ENCODE assay signal across 10 cellular contexts in the genomic region with DNA sequence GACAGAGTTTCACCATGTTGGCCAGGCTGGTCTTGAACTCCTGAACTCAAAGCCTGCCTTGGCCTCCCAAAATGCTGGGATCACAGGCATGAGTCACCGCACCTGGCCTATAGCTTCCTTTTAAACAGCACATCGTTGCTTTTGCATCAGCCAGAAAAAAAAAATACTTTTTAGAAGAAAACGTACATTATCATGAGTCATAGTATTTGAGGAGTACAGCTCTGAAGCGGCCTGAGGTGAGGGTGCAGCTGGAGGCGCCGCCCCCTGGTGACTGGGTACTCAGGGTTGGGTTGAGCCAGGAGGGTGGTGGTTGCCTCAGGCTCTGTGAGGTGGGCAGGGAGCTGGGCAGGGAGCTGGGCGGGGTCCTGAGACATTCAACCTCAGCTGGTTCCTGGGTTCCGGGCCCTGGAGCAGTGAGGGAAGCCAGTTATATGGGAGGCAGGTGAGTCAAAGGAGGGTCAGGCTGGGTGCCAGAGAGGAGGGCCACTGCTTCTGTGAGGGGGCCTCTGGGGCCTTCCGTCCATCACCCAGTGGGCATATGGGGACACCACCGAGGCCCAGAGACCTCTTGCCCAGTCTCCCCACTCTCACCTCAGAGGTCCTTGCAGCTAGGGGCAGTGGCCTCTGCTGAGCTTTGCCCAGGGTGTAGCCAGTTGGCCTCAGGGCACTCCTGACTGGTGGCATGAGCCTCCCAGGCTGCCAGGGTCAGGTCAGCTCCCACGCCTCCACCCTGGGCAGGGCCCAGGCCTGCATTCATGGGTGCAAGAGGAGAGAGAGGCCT. TPM values are rescaled to one million over a fixed set of nuclear protein-coding genes. Genes with fewer than 3 reads are reported as not detected.
DNase-seq lines count a peak whose midpoint lies in the region; ATAC-seq and TF ChIP-seq lines count a peak whose summit lies in the region.
"Had no signal": no experiment of that assay in that cellular context is flagged by ENCODE, and none has a peak within 500 bp of the region (broad histone marks: within the 10 kb centered on the region; RNA-seq: fewer than 3 reads in every experiment).

No MANE protein-coding gene starts in this region.

- H3K27ac Mint-ChIP-seq in activated CD8-positive, alpha-beta memory T cell treated with anti-CD3 and anti-CD28 coated beads, Interleukin-2, amount 10 ng/mL, durations not matched to agents 7 days and 5 days, result no peak overlapping the region
- peak overlapping the region; percentile 49 for H3K27ac Mint-ChIP-seq in glutamatergic neuron (ENCODE audit: unreplicated experiment)
- H3K27ac Mint-ChIP-seq: stimulated activated memory B cell treated with anti-CD40 and anti-IgM and Interleukin-4, amounts not matched to agents 10 μg/mL and 1 μg/mL and 100 μg/mL, for 72 hours had no signal

- H3K4me3 ChIP-seq in SK-N-MC (no peak overlapping the region), stomach (no peak overlapping the region)

- WGBS in stomach, 5 donors, result 44 to 72% (median 50%) methylated on average over 8 to 11 of the region's 11 CpGs

- CTCF ChIA-PET in activated CD8-positive, alpha-beta memory T cell treated with anti-CD3 and anti-CD28 coated beads, Interleukin-2, amount 10 ng/mL, durations not matched to agents 7 days and 5 days (lab: Charles Lee), result interaction anchor here (1.4 kb wide), 1 partner anchor 19 kb away, joined by 10 read pairs; no protein-coding TSS in a partner anchor

- no peak overlapping the region for H3K4me3 Mint-ChIP-seq in activated CD8-positive, alpha-beta memory T cell treated with anti-CD3 and anti-CD28 coated beads, Interleukin-2, amount 10 ng/mL, durations not matched to agents 7 days and 5 days
- H3K4me3 Mint-ChIP-seq in glutamatergic neuron (ENCODE audit: unreplicated experiment), result no peak overlapping the region
- H3K4me3 Mint-ChIP-seq: stimulated activated memory B cell treated with anti-CD40 and anti-IgM and Interleukin-4, amounts not matched to agents 10 μg/mL and 1 μg/mL and 100 μg/mL, for 72 hours had no signal

- no peaks in the 10 kb centered on the region for H3K36me3 Mint-ChIP-seq in activated CD8-positive, alpha-beta memory T cell treated with anti-CD3 and anti-CD28 coated beads, Interleukin-2, amount 10 ng/mL, durations not matched to agents 7 days and 5 days
- no peaks in the 10 kb centered on the region for H3K36me3 Mint-ChIP-seq in glutamatergic neuron (ENCODE audit: unreplicated experiment)
- H3K36me3 Mint-ChIP-seq: stimulated activated memory B cell treated with anti-CD40 and anti-IgM and Interleukin-4, amounts not matched to agents 10 μg/mL and 1 μg/mL and 100 μg/mL, for 72 hours had no signal

- intact Hi-C loops in stomach (cut with DNase I; ENCODE audit: low total_unique reads), result no loop called here

- no peak for TF ChIP-seq EP300 in stomach (IDR thresholded peaks at IDR 0.05)

- peaks cover under 1% of the 10 kb centered on the region for H3K4me1 Mint-ChIP-seq in activated CD8-positive, alpha-beta memory T cell treated with anti-CD3 and anti-CD28 coated beads, Interleukin-2, amount 10 ng/mL, durations not matched to agents 7 days and 5 days
- H3K4me1 Mint-ChIP-seq in glutamatergic neuron (ENCODE audit: low read depth, unreplicated experiment), result peaks cover 36% of the 10 kb centered on the region

- no peaks in the 10 kb centered on the region for H3K9me3 Mint-ChIP-seq in activated CD8-positive, alpha-beta memory T cell treated with anti-CD3 and anti-CD28 coated beads, Interleukin-2, amount 10 ng/mL, durations not matched to agents 7 days and 5 days (ENCODE audit: low read depth)
- H3K9me3 Mint-ChIP-seq in glutamatergic neuron (ENCODE audit: unreplicated experiment), result peaks cover 25% of the 10 kb centered on the region
- H3K9me3 Mint-ChIP-seq: stimulated activated memory B cell treated with anti-CD40 and anti-IgM and Interleukin-4, amounts not matched to agents 10 μg/mL and 1 μg/mL and 100 μg/mL, for 72 hours had no signal

- no peak for TF ChIP-seq POLR2A in stomach (IDR thresholded peaks at IDR 0.05)

- H3K27me3 Mint-ChIP-seq in activated CD8-positive, alpha-beta memory T cell treated with anti-CD3 and anti-CD28 coated beads, Interleukin-2, amount 10 ng/mL, durations not matched to agents 7 days and 5 days, result peaks cover 43% of the 10 kb centered on the region
- peaks cover 20% of the 10 kb centered on the region for H3K27me3 Mint-ChIP-seq in glutamatergic neuron (ENCODE audit: unreplicated experiment)

- no peaks in the 10 kb centered on the region for H3K27me3 ChIP-seq in stomach

- TF ChIP-seq CTCF in glutamatergic neuron (IDR thresholded peaks at IDR 0.05; ENCODE audit: partially characterized antibody, unreplicated experiment) (peak; percentile 1), stomach (IDR thresholded peaks at IDR 0.05) (no peak)

- H3K36me3 ChIP-seq in SK-N-MC (ENCODE audit: insufficient read depth, low read length) (no peaks in the 10 kb centered on the region), stomach (no peaks in the 10 kb centered on the region)

- no peak for DNase-seq in activated CD8-positive, alpha-beta memory T cell treated with anti-CD3 and anti-CD28 coated beads, Interleukin-2, amount 10 ng/mL, durations not matched to agents 7 days and 5 days
- DNase-seq in activated CD8-positive, alpha-beta memory T cell treated with anti-CD3 and anti-CD28 coated beads for 24 hours, result no peak
- DNase-seq in SK-N-MC (ENCODE audit: low read depth, low spot score) (no peak), glutamatergic neuron (no peak), stomach (peak; percentile 81), cerebellar cortex (ENCODE audit: low spot score) (no peak)

- 0 out of 2 replicates have a peak overlapping the region, but pooled peaks have one; percentile 13 for H3K27ac ChIP-seq in SK-N-MC
- H3K27ac ChIP-seq in stomach, result peak overlapping the region; percentile 81 to 85 (median 83)

- H3K4me1 ChIP-seq in stomach, result peaks cover 0 to 36% (median 22%) of the 10 kb centered on the region in 4 donors

- peak; percentile 39 for ATAC-seq in activated CD8-positive, alpha-beta memory T cell treated with anti-CD3 and anti-CD28 coated beads, Interleukin-2, amount 10 ng/mL, durations not matched to agents 7 days and 5 days
- ATAC-seq in HG02884 (IDR thresholded peaks at IDR 0.05; ENCODE audit: unreplicated experiment), result no peak
- no peak for ATAC-seq in GM18520 (IDR thresholded peaks at IDR 0.05; ENCODE audit: unreplicated experiment)
- ATAC-seq: stimulated activated memory B cell treated with anti-CD40 and anti-IgM and Interleukin-4, amounts not matched to agents 10 μg/mL and 1 μg/mL and 100 μg/mL, for 72 hours had no signal

- H3K9ac ChIP-seq in SK-N-MC (ENCODE audit: insufficient read length), result no peak overlapping the region

- no peaks in the 10 kb centered on the region for H3K9me3 ChIP-seq in SK-N-MC (ENCODE audit: low read depth, low read length)
- no peaks in the 10 kb centered on the region for H3K9me3 ChIP-seq in stomach

RNA-seq across cellular contexts. Expression of a gene that starts 11.7 kb away (rescaled TPM):
- not detected for total RNA-seq in activated CD8-positive, alpha-beta memory T cell treated with anti-CD3 and anti-CD28 coated beads, Interleukin-2, amount 10 ng/mL, durations not matched to agents 7 days and 5 days
- total RNA-seq in glutamatergic neuron (ENCODE audit: unreplicated experiment), result 92.0 TPM
- total RNA-seq in stomach, result 100 to 1,000 TPM; 315 to 475 (median 378) TPM
- polyA plus RNA-seq in stomach, result 100 to 1,000 TPM; 168 to 585 (median 350) TPM

RNA-seq across cellular contexts. Expression of a gene that starts 44.3 kb away (rescaled TPM):
- total RNA-seq in activated CD8-positive, alpha-beta memory T cell treated with anti-CD3 and anti-CD28 coated beads, Interleukin-2, amount 10 ng/mL, durations not matched to agents 7 days and 5 days, result not detected
- total RNA-seq in glutamatergic neuron (ENCODE audit: unreplicated experiment) (not detected), stomach (1 to 10 TPM in 2 of 5 donors, not detected in 3; 1.8 to 4.2 TPM)
- polyA plus RNA-seq in stomach, result 1 to 10 TPM; 1.8 to 6.7 (median 4.8) TPM
- total RNA-seq: lung microvascular endothelial cell had no signal

Comparison
In these comparisons a context has a peak if more than half of its experiments do, and no peak if none do; other contexts are left out.
1. RNA of a gene that starts 11.7 kb away (total RNA-seq): 315 to 475 TPM in stomach and 92.0 TPM in glutamatergic neuron (single experiment); not detected in activated CD8-positive, alpha-beta memory T cell treated with anti-CD3 and anti-CD28 coated beads, Interleukin-2, amount 10 ng/mL, durations not matched to agents 7 days and 5 days; every median in the first group is over 10 times any median in the second.